Comparison of ENCODE assay signal across 8 cellular contexts in genomic region chr3:48595526-48596121, GRCh38. TPM values are rescaled to one million over a fixed set of nuclear protein-coding genes. Genes with fewer than 3 reads are reported as not detected.
DNase-seq lines count a peak whose midpoint lies in the region; ATAC-seq, FAIRE-seq and TF ChIP-seq lines count a peak whose summit lies in the region.

No MANE protein-coding gene starts in this region.

- peaks cover 3% of the 10 kb centered on the region for H3K36me3 ChIP-seq in breast epithelium

- H3K4me3 ChIP-seq in breast epithelium, result peak overlapping the region in 2 of 3 donors; percentile 56 to 74

- peak overlapping the region; percentile 91 to 94 for H3K27ac ChIP-seq in breast epithelium

- no peak overlapping the region for H3K4me3 Mint-ChIP-seq in activated T-cell treated with anti-CD3 and anti-CD28 coated beads, Interleukin-2, amount 50 U/mL, for 4 hours
- no peak overlapping the region for H3K4me3 Mint-ChIP-seq in activated T-cell treated with anti-CD3 and anti-CD28 coated beads, Interleukin-2, amount 50 U/mL, for 24 hours

- H3K4me1 Mint-ChIP-seq in activated T-cell treated with anti-CD3 and anti-CD28 coated beads, Interleukin-2, amount 50 U/mL, for 4 hours (ENCODE audit: low read depth), result peaks cover 6% of the 10 kb centered on the region
- peaks cover 6% of the 10 kb centered on the region for H3K4me1 Mint-ChIP-seq in activated T-cell treated with anti-CD3 and anti-CD28 coated beads, Interleukin-2, amount 50 U/mL, for 24 hours (ENCODE audit: low read depth)

- no peak for TF ChIP-seq POLR2A in breast epithelium (IDR thresholded peaks at IDR 0.05)

- peak; percentile 16 for ATAC-seq in activated T-cell treated with anti-CD3 and anti-CD28 coated beads, Interleukin-2, amount 50 U/mL, for 4 hours

- no peak for DNase-seq in activated T-cell treated with anti-CD3 and anti-CD28 coated beads, Interleukin-2, amount 50 U/mL, for 4 hours
- no peak for DNase-seq in activated T-cell treated with anti-CD3 and anti-CD28 coated beads, Interleukin-2, amount 50 U/mL, for 24 hours
- DNase-seq in breast epithelium (ENCODE audit: low spot score in 2 of 2) (peak; percentile 43 to 63), kidney glomerular epithelial cell (lab: John Stamatoyannopoulos, UW) (peak; percentile 96), urothelium cell line (ENCODE audit: low spot score) (peak; percentile 86), medulla oblongata (ENCODE audit: extremely low spot score) (no peak)
- DNase-seq in activated CD4-positive, CD25-positive, alpha-beta regulatory T cell (lab: John Stamatoyannopoulos, UW), result no peak
- DNase-seq in activated CD4-positive, alpha-beta T cell treated with anti-CD3 and anti-CD28 coated beads, Interleukin-2, amount 50 U/mL, for 4 hours, result no peak

- peak; percentile 72 for FAIRE-seq in urothelium cell line (lab: Jason Lieb, UNC)

- H3K27me3 Mint-ChIP-seq in activated T-cell treated with anti-CD3 and anti-CD28 coated beads, Interleukin-2, amount 50 U/mL, for 4 hours (ENCODE audit: low read depth), result peaks cover 36% of the 10 kb centered on the region
- H3K27me3 Mint-ChIP-seq in activated T-cell treated with anti-CD3 and anti-CD28 coated beads, Interleukin-2, amount 50 U/mL, for 24 hours, result peaks cover 37% of the 10 kb centered on the region

- TF ChIP-seq CTCF in breast epithelium (IDR thresholded peaks at IDR 0.05), result no peak

- no peaks in the 10 kb centered on the region for H3K9me3 ChIP-seq in breast epithelium

- H3K27ac Mint-ChIP-seq in activated T-cell treated with anti-CD3 and anti-CD28 coated beads, Interleukin-2, amount 50 U/mL, for 24 hours, result no peak overlapping the region

- H3K9me3 Mint-ChIP-seq in activated T-cell treated with anti-CD3 and anti-CD28 coated beads, Interleukin-2, amount 50 U/mL, for 4 hours, result no peaks in the 10 kb centered on the region
- H3K9me3 Mint-ChIP-seq in activated T-cell treated with anti-CD3 and anti-CD28 coated beads, Interleukin-2, amount 50 U/mL, for 24 hours, result no peaks in the 10 kb centered on the region

- intact Hi-C loops in breast epithelium (cut with DNase I; ENCODE audit: low total_unique reads), result no loop called here

- H3K4me1 ChIP-seq in breast epithelium, result peaks cover 14 to 15% of the 10 kb centered on the region in 2 donors

- H3K27me3 ChIP-seq in breast epithelium, result peaks cover 0 to 2% of the 10 kb centered on the region in 2 donors

- peaks cover 1% of the 10 kb centered on the region for H3K36me3 Mint-ChIP-seq in activated T-cell treated with anti-CD3 and anti-CD28 coated beads, Interleukin-2, amount 50 U/mL, for 4 hours (ENCODE audit: insufficient read depth)
- H3K36me3 Mint-ChIP-seq in activated T-cell treated with anti-CD3 and anti-CD28 coated beads, Interleukin-2, amount 50 U/mL, for 24 hours (ENCODE audit: low read depth), result peaks cover 28% of the 10 kb centered on the region

RNA-seq across cellular contexts. Expression of gene COL7A1, which starts 0.5 kb away (rescaled TPM):
- total RNA-seq in activated T-cell treated with anti-CD3 and anti-CD28 coated beads, Interleukin-2, amount 50 U/mL, for 4 hours, result under 1 TPM; 0.38 to 0.53 (median 0.40) TPM
- 10 to 100 TPM in 2 of 3 donors, under 1 TPM in 1; 0.48 to 18.6 (median 12.5) TPM for total RNA-seq in breast epithelium

RNA-seq across cellular contexts. Expression of gene UQCRC1, which starts 13.8 kb away (rescaled TPM):
- total RNA-seq in activated T-cell treated with anti-CD3 and anti-CD28 coated beads, Interleukin-2, amount 50 U/mL, for 4 hours, result 100 to 1,000 TPM; 178 to 200 (median 193) TPM
- 100 to 1,000 TPM; 163 to 230 (median 180) TPM for total RNA-seq in breast epithelium

RNA-seq across cellular contexts. Expression of gene TMEM89, which starts 25.9 kb away (rescaled TPM):
- not detected for total RNA-seq in activated T-cell treated with anti-CD3 and anti-CD28 coated beads, Interleukin-2, amount 50 U/mL, for 4 hours
- total RNA-seq in breast epithelium, result not detected

RNA-seq across cellular contexts. Expression of gene UCN2, which starts 32.0 kb away (rescaled TPM):
- total RNA-seq in activated T-cell treated with anti-CD3 and anti-CD28 coated beads, Interleukin-2, amount 50 U/mL, for 4 hours, result under 1 TPM in 1 of 3 donors, not detected in 2; 0.13 TPM
- under 1 TPM in 1 of 3 donors, not detected in 2; 0.44 TPM for total RNA-seq in breast epithelium

RNA-seq across cellular contexts. Expression of gene PFKFB4, which starts 39.0 kb away (rescaled TPM):
- under 1 TPM; 0.65 to 0.92 (median 0.78) TPM for total RNA-seq in activated T-cell treated with anti-CD3 and anti-CD28 coated beads, Interleukin-2, amount 50 U/mL, for 4 hours
- total RNA-seq in breast epithelium, result 1 to 10 TPM; 1.8 to 6.9 (median 5.2) TPM

Comparison
In these comparisons a context has a peak if more than half of its experiments do, and no peak if none do; other contexts are left out.
1. DNase-seq: peak in breast epithelium (2 of 2), kidney glomerular epithelial cell (single experiment) and urothelium cell line (single experiment); none in activated T-cell treated with anti-CD3 and anti-CD28 coated beads, Interleukin-2, amount 50 U/mL, for 4 hours (single experiment), activated T-cell treated with anti-CD3 and anti-CD28 coated beads, Interleukin-2, amount 50 U/mL, for 24 hours (single experiment), medulla oblongata (single experiment), activated CD4-positive, CD25-positive, alpha-beta regulatory T cell (0 of 4) and activated CD4-positive, alpha-beta T cell treated with anti-CD3 and anti-CD28 coated beads, Interleukin-2, amount 50 U/mL, for 4 hours (0 of 2).